In the genomic region with DNA sequence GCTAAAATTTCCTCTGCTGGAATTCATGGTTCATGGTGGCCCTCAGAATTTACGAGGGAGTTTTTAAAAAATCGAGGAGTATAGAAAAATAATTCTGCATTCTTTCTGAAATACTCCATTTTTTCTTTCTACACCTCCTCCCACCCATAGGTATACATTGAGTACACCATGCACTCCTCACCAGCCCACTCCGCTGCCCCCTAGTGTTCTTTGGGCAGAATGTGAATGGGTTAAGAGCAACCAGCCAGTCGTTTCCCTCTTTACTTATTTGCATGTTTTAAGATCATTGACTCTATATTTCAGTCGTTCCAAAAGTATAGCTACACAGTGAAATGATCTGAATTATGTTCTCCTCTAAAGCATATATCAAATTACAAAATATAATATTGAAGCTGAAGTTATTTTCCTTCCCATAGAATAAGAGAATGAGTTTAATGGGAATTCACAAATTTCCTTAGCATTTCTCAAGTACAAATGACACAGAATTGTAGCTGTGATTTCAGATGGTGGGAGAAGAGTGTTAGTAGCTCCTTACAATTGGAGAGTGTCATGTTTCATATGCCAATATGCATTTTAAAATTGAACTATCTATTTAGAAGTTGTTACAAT, we compare ENCODE assay signal across 9 cellular contexts.
DNase-seq lines count a peak whose midpoint lies in the region; ATAC-seq and TF ChIP-seq lines count a peak whose summit lies in the region.
"Had no signal": no experiment of that assay in that cellular context is flagged by ENCODE, and none has a peak within 500 bp of the region (broad histone marks: within the 10 kb centered on the region; RNA-seq: fewer than 3 reads in every experiment).

No MANE protein-coding gene starts in this region.

- no peaks in the 10 kb centered on the region for H3K9me3 Mint-ChIP-seq in activated CD8-positive, alpha-beta T cell treated with anti-CD3 and anti-CD28 coated beads, Interleukin-2, amount 10 ng/mL, durations not matched to agents 7 days and 5 days (ENCODE audit: insufficient read depth)

- H3K36me3 Mint-ChIP-seq in activated CD8-positive, alpha-beta T cell treated with anti-CD3 and anti-CD28 coated beads, Interleukin-2, amount 10 ng/mL, durations not matched to agents 7 days and 5 days (ENCODE audit: low read depth): no peaks in the 10 kb centered on the region

- H3K4me1 ChIP-seq in right lobe of liver (no peaks in the 10 kb centered on the region), esophagus squamous epithelium (no peaks in the 10 kb centered on the region)

- H3K36me3 ChIP-seq in right lobe of liver (no peaks in the 10 kb centered on the region), esophagus squamous epithelium (no peaks in the 10 kb centered on the region)
- H3K36me3 ChIP-seq: thoracic aorta had no signal

- no peak overlapping the region for H3K4me3 ChIP-seq in right lobe of liver
- H3K4me3 ChIP-seq in esophagus squamous epithelium: no peak overlapping the region
- H3K4me3 ChIP-seq: thoracic aorta had no signal

- H3K27me3 ChIP-seq in right lobe of liver: no peaks in the 10 kb centered on the region
- H3K27me3 ChIP-seq in esophagus squamous epithelium: no peaks in the 10 kb centered on the region

- H3K4me1 Mint-ChIP-seq in activated CD8-positive, alpha-beta T cell treated with anti-CD3 and anti-CD28 coated beads, Interleukin-2, amount 10 ng/mL, durations not matched to agents 7 days and 5 days (ENCODE audit: low read depth): no peaks in the 10 kb centered on the region

- no peak overlapping the region for H3K27ac ChIP-seq in right lobe of liver
- H3K27ac ChIP-seq in esophagus squamous epithelium: no peak overlapping the region
- H3K27ac ChIP-seq: thoracic aorta had no signal

- H3K4me3 Mint-ChIP-seq in activated CD8-positive, alpha-beta T cell treated with anti-CD3 and anti-CD28 coated beads, Interleukin-2, amount 10 ng/mL, durations not matched to agents 7 days and 5 days: no peak overlapping the region

- POLR2A ChIA-PET in activated CD8-positive, alpha-beta T cell treated with anti-CD3 and anti-CD28 coated beads, Interleukin-2, amount 10 ng/mL, durations not matched to agents 7 days and 5 days (lab: Charles Lee): no interaction called here

- peak; percentile 68 for DNase-seq in Daoy (ENCODE audit: low read depth)
- peak; percentile 72 for DNase-seq in NAMALWA (ENCODE audit: low spot score)
- peak; percentile 33 for DNase-seq in activated CD8-positive, alpha-beta T cell treated with anti-CD3 and anti-CD28 coated beads, Interleukin-2, amount 10 ng/mL, durations not matched to agents 7 days and 5 days
- DNase-seq in right lobe of liver: peak; percentile 44 to 58 (median 55)
- no peak for DNase-seq in activated T-cell treated with anti-CD3 and anti-CD28 coated beads for 4 hours
- no peak for DNase-seq in esophagus squamous epithelium (lab: John Stamatoyannopoulos, UW)
- DNase-seq in Ammon's horn (ENCODE audit: low spot score): no peak

- peak; percentile 49 to 70 (median 57) for TF ChIP-seq CTCF in right lobe of liver (IDR thresholded peaks at IDR 0.05)
- TF ChIP-seq CTCF in esophagus squamous epithelium (IDR thresholded peaks at IDR 0.05): peak in 3 of 6 experiments; percentile 27 to 49 (median 28)

- CTCF ChIA-PET in activated CD8-positive, alpha-beta T cell treated with anti-CD3 and anti-CD28 coated beads, Interleukin-2, amount 10 ng/mL, durations not matched to agents 7 days and 5 days (lab: Charles Lee): no interaction called here

- H3K27ac Mint-ChIP-seq in activated CD8-positive, alpha-beta T cell treated with anti-CD3 and anti-CD28 coated beads, Interleukin-2, amount 10 ng/mL, durations not matched to agents 7 days and 5 days: no peak overlapping the region

- H3K9me3 ChIP-seq in right lobe of liver: no peaks in the 10 kb centered on the region
- H3K9me3 ChIP-seq in esophagus squamous epithelium: no peaks in the 10 kb centered on the region
- H3K9me3 ChIP-seq: thoracic aorta had no signal

- TF ChIP-seq POLR2A in right lobe of liver (IDR thresholded peaks at IDR 0.05) (no peak), esophagus squamous epithelium (IDR thresholded peaks at IDR 0.05) (no peak)

- 12% methylated on average over 5 of the region's 5 CpGs for WGBS in right lobe of liver (ENCODE audit: insufficient coverage, low coverage, low lambda C conversion rate, missing lambda C conversion rate)
- WGBS in esophagus squamous epithelium, 2 donors: 42 to 49% methylated on average over 5 of the region's 5 CpGs

- ATAC-seq in GM21825 (IDR thresholded peaks at IDR 0.05; ENCODE audit: unreplicated experiment) (peak; percentile 73), right lobe of liver (peak; percentile 79 to 89 (median 82))
- ATAC-seq in activated CD8-positive, alpha-beta T cell treated with anti-CD3 and anti-CD28 coated beads, Interleukin-2, amount 10 ng/mL, durations not matched to agents 7 days and 5 days: no peak

- H3K27me3 Mint-ChIP-seq in activated CD8-positive, alpha-beta T cell treated with anti-CD3 and anti-CD28 coated beads, Interleukin-2, amount 10 ng/mL, durations not matched to agents 7 days and 5 days (ENCODE audit: low read depth): no peaks in the 10 kb centered on the region

- intact Hi-C loops in right lobe of liver (cut with DNase I): loop anchor here in 1 of 2 donors (10.0 kb wide), 1 partner anchor 428 kb away; no protein-coding TSS in a partner anchor
- intact Hi-C loops in esophagus squamous epithelium (cut with DNase I): no loop called here

Comparison
In these comparisons a context has a peak if more than half of its experiments do, and no peak if none do; other contexts are left out.
1. DNase-seq: peak in Daoy (single experiment), NAMALWA (single experiment), activated CD8-positive, alpha-beta T cell treated with anti-CD3 and anti-CD28 coated beads, Interleukin-2, amount 10 ng/mL, durations not matched to agents 7 days and 5 days (single experiment) and right lobe of liver (3 of 3); none in activated T-cell treated with anti-CD3 and anti-CD28 coated beads for 4 hours (single experiment), esophagus squamous epithelium (single experiment) and Ammon's horn (single experiment).